24 cellular contexts compared by ENCODE assay signal in the genomic region with DNA sequence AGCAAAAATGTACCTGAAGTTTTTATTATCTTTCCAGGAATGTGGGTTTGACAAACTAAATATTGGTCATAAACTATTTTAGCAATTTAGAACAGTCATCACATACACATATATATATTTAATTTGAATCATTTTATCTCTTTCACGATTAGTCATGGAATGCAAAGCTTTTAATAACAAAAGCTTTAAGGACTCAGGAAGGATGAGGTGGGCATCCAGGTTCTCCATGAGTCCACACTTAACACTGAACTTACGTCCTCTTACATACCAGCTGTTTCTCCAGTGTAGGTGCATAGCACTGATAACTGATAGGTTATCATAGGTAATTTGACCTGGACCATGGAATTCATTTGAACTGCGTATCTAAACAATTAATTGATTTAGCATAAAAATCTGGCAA. TPM values are rescaled to one million over a fixed set of nuclear protein-coding genes. Genes with fewer than 3 reads are reported as not detected.
A peak's percentile ranks its signal among the peaks of the same experiment; 100 is the strongest.
DNase-seq lines count a peak whose midpoint lies in the region; ATAC-seq, FAIRE-seq and TF ChIP-seq lines count a peak whose summit lies in the region.
"Had no signal": no experiment of that assay in that cellular context is flagged by ENCODE, and none has a peak within 500 bp of the region (broad histone marks: within the 10 kb centered on the region; RNA-seq: fewer than 3 reads in every experiment).

No MANE protein-coding gene starts in this region.

- no peaks in the 10 kb centered on the region for H4K20me1 ChIP-seq in PC-3 (ENCODE audit: low read length)
- 0 out of 2 replicates have a peak, but pooled peaks cover 5% of the 10 kb centered on the region for H4K20me1 ChIP-seq in K562 (replicated peaks; ENCODE audit: control insufficient read depth, insufficient read depth, low read length)
- H4K20me1 ChIP-seq: BLaER1 had no signal

- POLR2A ChIA-PET in PC-3 (lab: Charles Lee; ENCODE audit: unreplicated experiment), result interaction anchor here (0.6 kb wide), 1 partner anchor 10 kb away, joined by 3 read pairs; no protein-coding TSS in a partner anchor
- POLR2A ChIA-PET in K562 (lab: Yijun Ruan, JAX), result interaction anchor here (0.7 to 2.8 kb wide), 11 partner anchors 10 to 563 kb away, joined by 3 to 15 read pairs (median 5); a partner anchor contains a TSS

- H3K9me3 ChIP-seq in PC-3 (ENCODE audit: low read length) (0 out of 2 replicates have a peak, but pooled peaks cover 5% of the 10 kb centered on the region), K562 (replicated peaks; ENCODE audit: control insufficient read depth, insufficient read depth, low read depth, low read length) (peaks cover 4% of the 10 kb centered on the region; the same call in 1 of the 2 replicates)
- H3K9me3 ChIP-seq: BE2C had no signal

- H3K4me2 ChIP-seq in PC-3 (ENCODE audit: low read length), result peak overlapping the region; percentile 62
- no peak overlapping the region for H3K4me2 ChIP-seq in K562 (ENCODE audit: insufficient read depth, low read length)
- H3K4me2 ChIP-seq: BLaER1 had no signal

- in situ Hi-C loops in K562 (cut with MboI), result no loop called here

- CTCF ChIA-PET in PC-3 (lab: Charles Lee), result interaction anchor here (1.4 kb wide), 1 partner anchor 83 kb away, joined by 8 read pairs; no protein-coding TSS in a partner anchor
- CTCF ChIA-PET in K562 (lab: Yijun Ruan, JAX; ENCODE audit: low intra/inter-chr PET ratio), result no interaction called here

- BruUV-seq in PC-3 (replicated peaks; lab: Mats Ljungman, UMichigan) (no TSS peak), K562 (replicated peaks; lab: Mats Ljungman, UMichigan) (no TSS peak)

- ATAC-seq in PC-3 (peak; percentile 86), K562 (no peak)
- ATAC-seq: GM12878 had no signal

- H3K9me2 ChIP-seq in PC-3 (replicated peaks; ENCODE audit: low read length), result no peaks in the 10 kb centered on the region

- no peaks in the 10 kb centered on the region for H3K9me1 ChIP-seq in K562 (ENCODE audit: control insufficient read depth, insufficient read depth, low read length)

- TF ChIP-seq RAD21 in K562 (CRISPR knock-in tag; conservative IDR thresholded peaks at IDR 0.05 in 1 of 2, IDR thresholded peaks at IDR 0.05 in 1 of 2), result no peak

- H3K36me3 ChIP-seq in PC-3 (ENCODE audit: low read depth, low read length) (no peaks in the 10 kb centered on the region), K562 (ENCODE audit: control insufficient read depth, insufficient read depth, low read length) (no peaks in the 10 kb centered on the region)
- H3K36me3 ChIP-seq: BE2C had no signal

- no peak for FAIRE-seq in K562 (lab: Jason Lieb, UNC)
- peak; percentile 46 for FAIRE-seq in urothelium cell line (lab: Jason Lieb, UNC)
- FAIRE-seq: A204.1, GM12878, GM12892, GM18507, GM19239 had no signal

- TF ChIP-seq POLR2A in K562 (conservative IDR thresholded peaks at IDR 0.05), result no peak

- H3K9ac ChIP-seq in PC-3 (ENCODE audit: low read length) (no peak overlapping the region), K562 (ENCODE audit: insufficient read depth in 1 of 2, low read depth in 2 of 2, low read length in 2 of 2) (no peak overlapping the region)
- H3K9ac ChIP-seq: BLaER1 had no signal

- intact Hi-C loops in PC-3 (cut with micrococcal nuclease) (loop anchor here (1.0 kb wide), 1 partner anchor 27 kb away; no protein-coding TSS in a partner anchor), K562 (cut with micrococcal nuclease) (no loop called here)

- peak; percentile 84 for DNase-seq in PC-3
- no peak for DNase-seq in K562 (ENCODE audit: extremely low read depth in 1 of 4, low spot score in 3 of 4)
- no peak for DNase-seq in urothelium cell line (ENCODE audit: low spot score)
- DNase-seq in COLO829 (ENCODE audit: low spot score), result no peak
- no peak for DNase-seq in NCI-H345 treated with DMSO at 0.1 percent for 48 hours (lab: John Stamatoyannopoulos, UW; ENCODE audit: unreplicated experiment)
- DNase-seq in DMS53 (lab: John Stamatoyannopoulos, UW), result no peak
- DNase-seq: 8988T; ACHN; BE2C; C1 segment of cervical spinal cord; Caco-2; CD4-positive, alpha-beta memory T cell; CD4-positive, CD25-positive, alpha-beta regulatory T cell; CD8-positive, alpha-beta memory T cell; DMS 273 treated with DMSO at 0.1 percent for 48 hours; DMS153; DMS79 treated with DMSO at 0.1 percent for 48 hours; GDM1 had no signal

- peak overlapping the region; percentile 40 for H3K27ac ChIP-seq in PC-3 (ENCODE audit: low read length)
- no peak overlapping the region for H3K27ac ChIP-seq in K562 (ENCODE audit: extremely low read depth, low read depth, low read length)
- H3K27ac ChIP-seq: BLaER1 had no signal

- H3K79me2 ChIP-seq in PC-3 (ENCODE audit: low read length), result no peaks in the 10 kb centered on the region
- no peaks in the 10 kb centered on the region for H3K79me2 ChIP-seq in K562 (ENCODE audit: control insufficient read depth, insufficient read depth, low read length)

- no peak overlapping the region for H2AFZ ChIP-seq in PC-3 (ENCODE audit: low read length)
- H2AFZ ChIP-seq in K562 (ENCODE audit: low read depth, low read length), result no peak overlapping the region

- no peaks in the 10 kb centered on the region for H3F3A ChIP-seq in PC-3 (ENCODE audit: low read length, unreplicated experiment)

- H3K27me3 ChIP-seq in PC-3 (ENCODE audit: low read length), result no peaks in the 10 kb centered on the region
- H3K27me3 ChIP-seq in K562 (ENCODE audit: control insufficient read depth in 2 of 2, insufficient read depth in 2 of 2, low read length in 2 of 2), result peaks cover 4 to 20% of the 10 kb centered on the region in 2 experiments; a peak in 3 of 5 replicates
- H3K27me3 ChIP-seq: BLaER1 had no signal

- 1% methylated on average over 3 of the region's 3 CpGs for WGBS in K562 (ENCODE audit: insufficient coverage, low coverage, missing lambda C conversion rate)

- H3K4me3 ChIP-seq in PC-3 (ENCODE audit: low read length), result no peak overlapping the region
- no peak overlapping the region for H3K4me3 ChIP-seq in K562
- H3K4me3 ChIP-seq: BLaER1, GM12878 had no signal

- TF ChIP-seq EP300 in K562 (IDR thresholded peaks at IDR 0.05; ENCODE audit: low read length), result no peak

- H3K4me1 ChIP-seq in PC-3 (ENCODE audit: insufficient read depth, low read length) (peaks cover 21% of the 10 kb centered on the region), K562 (replicated peaks in 1 of 2; ENCODE audit: control insufficient read depth in 2 of 2, insufficient read depth in 2 of 2, low read length in 2 of 2) (peaks cover 0 to 5% of the 10 kb centered on the region in 2 experiments; a peak in 1 of 5 replicates)
- H3K4me1 ChIP-seq: BE2C, Caco-2 had no signal

- TF ChIP-seq CTCF in PC-3 (conservative IDR thresholded peaks at IDR 0.05; ENCODE audit: low read depth, low read length) (no peak), K562 (IDR thresholded peaks at IDR 0.05 in 2 of 3, conservative IDR thresholded peaks at IDR 0.05 in 1 of 3; ENCODE audit: insufficient read depth in 2 of 3, low read depth in 1 of 3, low read length in 3 of 3) (no peak)

TF ChIP-seq in K562, 482 proteins besides CTCF, POLR2A, EP300 and RAD21 (continues in another document):
- no peak for TF ChIP-seq XRCC4 (IDR thresholded peaks at IDR 0.05; ENCODE audit: extremely low read depth, insufficient read depth, insufficient read length)
- peak; percentile 55 for TF ChIP-seq DACH1 (IDR thresholded peaks at IDR 0.05; ENCODE audit: partially characterized antibody)
- no peak for TF ChIP-seq ILF3 (IDR thresholded peaks at IDR 0.05; ENCODE audit: borderline replicate concordance)
- no peak for TF ChIP-seq RFX1 (IDR thresholded peaks at IDR 0.05)
- no peak for TF ChIP-seq GATAD2B (IDR thresholded peaks at IDR 0.05; ENCODE audit: borderline replicate concordance)

RNA-seq across cellular contexts. Expression of a gene that starts 28.1 kb away (rescaled TPM):
- total RNA-seq in PC-3 (2014; rRNA removed), result 14.4 and 17.6 TPM in 2 replicates
- 0.79 and 1.2 TPM in 2 replicates for total RNA-seq in K562 (2011; cell fraction: chromatin; rRNA removed; ENCODE audit: low replicate concordance)
- 0.50 and 0.79 TPM in 2 replicates for total RNA-seq in K562 (2011; cell fraction: nucleolus; rRNA removed)
- total RNA-seq in K562 (2011; cell fraction: nucleoplasm; rRNA removed), result 0.29 and 0.46 TPM in 2 replicates
- total RNA-seq in K562 (2014; rRNA removed), result 0.14 and 0.24 TPM in 2 replicates
- total RNA-seq in K562 (2014; rRNA removed; fragmentation: Illumina TruSeq; extraction: Trizol), result 0.04 and 0.10 TPM in 2 replicates
- total RNA-seq in K562 (2015; rRNA removed; fragmentation: Illumina TruSeq; extraction: Trizol), result 0.04 and 0.11 TPM in 2 replicates
- total RNA-seq in K562 (2021), result 0.22 and 0.74 TPM in 2 replicates
- polyA plus RNA-seq in K562 (2011; rRNA removed), result 0.13 and 0.22 TPM in 2 replicates
- 0.15 and 0.31 TPM in 2 replicates for polyA plus RNA-seq in K562 (2011; cell fraction: cytosol; rRNA removed)
- polyA plus RNA-seq in K562 (2011; cell fraction: nucleus; rRNA removed), result 0.35 and 0.60 TPM in 2 replicates
- polyA plus RNA-seq in K562 (2012), result 0.14 and 0.26 TPM in 2 replicates
- 0.12 and 0.13 TPM in 2 replicates for polyA plus RNA-seq in K562 (2014; fragmentation: Illumina TruSeq; extraction: Trizol)
- polyA plus RNA-seq in K562 (2014; fragmentation: Nextera tagmentation; extraction: Ambion mirVana), result not detected
- 0.18 TPM in 1 of 2 replicates, not detected in the other for polyA plus RNA-seq in K562 (2014; rRNA removed)
- 0.21 and 0.32 TPM in 2 replicates for polyA minus RNA-seq in K562 (2011; rRNA and poly(A)+ RNA removed)
- 0.57 TPM in 1 of 2 replicates, not detected in the other for polyA minus RNA-seq in K562 (2011; cell fraction: cytosol; rRNA and poly(A)+ RNA removed)
- 0.40 and 0.67 TPM in 2 replicates for polyA minus RNA-seq in K562 (2011; cell fraction: nucleus; rRNA and poly(A)+ RNA removed)
